In genomic region chr10:29203432-29203831, GRCh38 we compare ENCODE assay signal across 18 cellular contexts.
"Had no signal": no experiment of that assay in that cellular context is flagged by ENCODE, and none has a peak within 500 bp of the region (broad histone marks: within the 10 kb centered on the region; RNA-seq: fewer than 3 reads in every experiment).

No MANE protein-coding gene starts in this region.

- H3K4me3 Mint-ChIP-seq: activated B cell treated with CpG ODN at 0.5 μM for 24 hours; activated CD4-positive, alpha-beta memory T cell treated with anti-CD3 and anti-CD28 coated beads, Interleukin-2, amount 10 ng/mL, durations not matched to agents 7 days and 5 days; naive B cell; T-helper 2 cell treated with Interferon-gamma antibody and Interleukin-4, amounts not matched to agents 5 μg/mL and 100 μg/mL, for 36 hours had no signal

- H3K4me1 Mint-ChIP-seq: activated B cell treated with CpG ODN at 0.5 μM for 24 hours; activated CD4-positive, alpha-beta memory T cell treated with anti-CD3 and anti-CD28 coated beads, Interleukin-2, amount 10 ng/mL, durations not matched to agents 7 days and 5 days; naive B cell had no signal

- H3K9me3 Mint-ChIP-seq: activated B cell treated with CpG ODN at 0.5 μM for 24 hours; activated CD4-positive, alpha-beta memory T cell treated with anti-CD3 and anti-CD28 coated beads, Interleukin-2, amount 10 ng/mL, durations not matched to agents 7 days and 5 days; T-helper 2 cell treated with Interferon-gamma antibody and Interleukin-4, amounts not matched to agents 5 μg/mL and 100 μg/mL, for 36 hours had no signal

- H3K4me1 ChIP-seq: ascending aorta, left lung, thyroid gland, vagina had no signal

- H3K9me3 ChIP-seq: ascending aorta, left lung, mucosa of descending colon, thyroid gland, vagina had no signal

- ATAC-seq: left lung, mucosa of descending colon had no signal

- H3K36me3 Mint-ChIP-seq: naive B cell had no signal

- H3K27ac Mint-ChIP-seq: activated B cell treated with CpG ODN at 0.5 μM for 24 hours; activated CD4-positive, alpha-beta memory T cell treated with anti-CD3 and anti-CD28 coated beads, Interleukin-2, amount 10 ng/mL, durations not matched to agents 7 days and 5 days; T-helper 2 cell treated with Interferon-gamma antibody and Interleukin-4, amounts not matched to agents 5 μg/mL and 100 μg/mL, for 36 hours had no signal

- H3K4me3 ChIP-seq: ascending aorta, coronary artery, left lung, mucosa of descending colon, thyroid gland, vagina had no signal

- DNase-seq: activated B cell treated with CpG ODN at 0.5 μM for 24 hours; activated CD4-positive, alpha-beta memory T cell treated with anti-CD3 and anti-CD28 coated beads, Interleukin-2, amount 10 ng/mL, durations not matched to agents 7 days and 5 days; activated CD4-positive, alpha-beta T cell treated with anti-CD3 and anti-CD28 coated beads for 48 hours; activated effector memory CD4-positive, alpha-beta T cell treated with anti-CD3 and anti-CD28 coated beads, Interleukin-2, amount 50 U/mL, for 16 hours; activated naive CD4-positive, alpha-beta T cell treated with anti-CD3 and anti-CD28 coated beads, Interleukin-2, amount 50 U/mL, for 16 hours; activated T-cell treated with anti-CD3 and anti-CD28 coated beads, Interleukin-2, amount 50 U/mL, for 48 hours; left lung; mammary epithelial cell; mucosa of descending colon; naive B cell; stimulated activated CD4-positive, alpha-beta T cell treated with anti-CD3 and anti-CD28 coated beads, Interleukin-12 subunit alpha, Interleukin-12 subunit beta, amount 100 ng/mL, for 4 hours; stimulated activated CD4-positive, alpha-beta T cell treated with anti-CD3 and anti-CD28 coated beads, Interleukin-1b, Interleukin-23, amount 100 ng/mL, for 48 hours; stimulated activated naive CD4-positive, alpha-beta T cell treated with Interleukin-2 at 50 U/mL for 16 hours; thyroid gland had no signal

- H3K36me3 ChIP-seq: ascending aorta, left lung, thyroid gland, vagina had no signal

- H3K27ac ChIP-seq: ascending aorta, coronary artery, left lung, thyroid gland, vagina had no signal

- H3K27me3 ChIP-seq: ascending aorta, thyroid gland, vagina had no signal
